ENCODE assay signal across 7 cellular contexts in the genomic region with DNA sequence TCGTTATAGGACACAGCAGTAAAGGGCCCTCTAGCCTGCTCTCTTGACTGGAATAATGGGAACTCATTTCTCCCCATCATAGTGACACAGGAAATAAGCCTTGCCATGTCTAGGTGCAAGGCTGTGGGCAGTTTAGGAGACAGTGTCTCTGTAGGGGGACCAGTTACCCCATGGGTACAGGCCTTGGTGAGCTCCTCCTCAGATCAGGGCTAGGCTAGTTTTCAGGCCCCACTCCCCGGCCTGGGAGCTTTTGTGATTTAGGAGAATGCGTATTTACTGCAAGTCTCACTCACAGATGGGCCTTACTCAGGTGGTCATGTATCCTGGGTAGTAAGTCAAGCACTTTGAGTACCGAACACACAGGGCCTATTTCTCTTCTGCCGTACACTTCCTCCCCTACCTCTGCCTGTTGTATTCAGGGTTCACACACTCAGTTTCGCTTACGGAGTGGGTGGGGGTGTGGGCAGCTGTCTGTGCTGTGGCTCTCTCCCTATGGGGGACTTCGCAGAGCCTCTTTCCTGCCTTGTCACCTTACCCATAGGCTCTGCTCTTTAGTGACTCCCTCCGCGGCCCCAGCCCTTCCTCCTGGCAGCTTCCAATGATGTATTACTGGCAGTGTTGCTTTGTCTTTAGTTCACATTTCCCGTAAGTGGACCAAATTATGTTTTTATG. TPM values are rescaled to one million over a fixed set of nuclear protein-coding genes. Genes with fewer than 3 reads are reported as not detected.
DNase-seq lines count a peak whose midpoint lies in the region; ATAC-seq and TF ChIP-seq lines count a peak whose summit lies in the region.

No MANE protein-coding gene starts in this region.

- H4K20me1 ChIP-seq in H9 (ENCODE audit: control insufficient read depth, insufficient read depth, insufficient read length), result no peaks in the 10 kb centered on the region

- no peak overlapping the region for H3K27ac ChIP-seq in H9 (ENCODE audit: insufficient read length, low read depth, low read length)

- no peak overlapping the region for H3K18ac ChIP-seq in H9 (ENCODE audit: insufficient read length, low read depth, low read length)

- H3K23me2 ChIP-seq in H9 (ENCODE audit: insufficient read length, low read depth, low read length, poor library complexity, severe bottlenecking), result no peaks in the 10 kb centered on the region

- no peak overlapping the region for H2BK5ac ChIP-seq in H9 (ENCODE audit: insufficient read length, low read length)

- peaks cover 7% of the 10 kb centered on the region for H3K79me1 ChIP-seq in H9 (ENCODE audit: insufficient read depth, low read depth, low read length, poor library complexity, severe bottlenecking)

- no peak overlapping the region for H3K4me2 ChIP-seq in H9 (ENCODE audit: insufficient read depth, insufficient read length, low read length)

- H2BK12ac ChIP-seq in H9 (ENCODE audit: insufficient read length, low read depth, low read length), result no peak overlapping the region

- no peak overlapping the region for H3T11ph ChIP-seq in H9 (ENCODE audit: low read length)

- no peak overlapping the region for H2BK15ac ChIP-seq in H9 (ENCODE audit: low read depth, low read length)

- no peak overlapping the region for H3K4ac ChIP-seq in H9 (ENCODE audit: low read depth, low read length)

- H3K9me3 ChIP-seq in H9 (ENCODE audit: control insufficient read depth, low read depth, low read length), result no peaks in the 10 kb centered on the region

- H2AFZ ChIP-seq in H9 (ENCODE audit: low read length), result no peak overlapping the region

- H3K36me3 Mint-ChIP-seq in H9 (ENCODE audit: insufficient read depth in 1 of 3, low read depth in 3 of 3), result peaks cover 3 to 14% (median 6%) of the 10 kb centered on the region in 3 experiments; a peak in 6 of 7 replicates

- no CpG with 5 or more reads among the region's 11 CpGs for WGBS in H9 (ENCODE audit: extremely low coverage, insufficient read length, low lambda C conversion rate)

- H4K8ac ChIP-seq in H9 (replicated peaks; ENCODE audit: insufficient read length, low read depth, low read length), result no peak overlapping the region

- H3K9ac ChIP-seq in H9 (ENCODE audit: extremely low read depth, insufficient read length, low read length), result no peak overlapping the region

- no peak overlapping the region for H3K23ac ChIP-seq in H9 (ENCODE audit: insufficient read length, low read depth, low read length)

- DNase-seq in H9, result no peak
- peak; percentile 22 to 33 for DNase-seq in activated CD4-positive, alpha-beta T cell treated with anti-CD3 and anti-CD28 coated beads for 24 hours (ENCODE audit: low read depth in 2 of 2)
- DNase-seq in stimulated activated CD8-positive, alpha-beta memory T cell treated with anti-CD3 and anti-CD28 coated beads, Interleukin-12 subunit alpha, Interleukin-12 subunit beta, amount 100 ng/mL, for 4 hours (ENCODE audit: low read depth), result peak; percentile 51
- DNase-seq in glomerular visceral epithelial cell (ENCODE audit: extremely low spot score), result no peak
- DNase-seq in ureter (ENCODE audit: low spot score), result no peak
- DNase-seq in NCI-H82 treated with DMSO at 0.1 percent for 48 hours (lab: John Stamatoyannopoulos, UW; ENCODE audit: unreplicated experiment), result no peak

- H3K27me3 Mint-ChIP-seq in H9 (ENCODE audit: low read depth), result no peaks in the 10 kb centered on the region

- no peak overlapping the region; the same call in 1 of the 2 replicates for H3K14ac ChIP-seq in H9 (ENCODE audit: insufficient read depth, low read length)

- no peak overlapping the region for H4K5ac ChIP-seq in H9 (ENCODE audit: insufficient read length, low read depth, low read length)

- no peak overlapping the region for H2AK5ac ChIP-seq in H9 (ENCODE audit: insufficient read length, low read length)

- ATAC-seq in esophagus mucosa, result peak; percentile 45

- no peaks in the 10 kb centered on the region for H3K27me3 ChIP-seq in H9 (ENCODE audit: insufficient read depth, low read length)

- H3K9me3 Mint-ChIP-seq in H9, result no peaks in the 10 kb centered on the region

- peaks cover 28 to 32% of the 10 kb centered on the region in 2 experiments for H3K4me1 Mint-ChIP-seq in H9

- H3K79me2 ChIP-seq in H9 (ENCODE audit: insufficient read depth, low read length), result peaks cover 24% of the 10 kb centered on the region; the same call in 1 of the 2 replicates

- H2BK120ac ChIP-seq in H9 (ENCODE audit: low read depth, low read length, poor library complexity, severe bottlenecking), result no peak overlapping the region

- TF ChIP-seq CTCF in H9 (conservative IDR thresholded peaks at IDR 0.05), result no peak

- H4K91ac ChIP-seq in H9 (ENCODE audit: insufficient read length, low read depth, low read length), result no peak overlapping the region

- H2BK20ac ChIP-seq in H9 (ENCODE audit: low read depth, low read length, poor library complexity, severe bottlenecking), result no peak overlapping the region

- no peak overlapping the region for H3K4me3 Mint-ChIP-seq in H9

- no peak overlapping the region for H3K56ac ChIP-seq in H9 (ENCODE audit: insufficient read length, low read depth, low read length)

- H3K4me1 ChIP-seq in H9 (ENCODE audit: insufficient read depth, low read length), result peaks cover 2% of the 10 kb centered on the region; the same call in 1 of the 2 replicates

- H3K27ac Mint-ChIP-seq in H9, result peak overlapping the region; percentile 56 to 84 (median 81); a peak in 5 of 7 replicates

RNA-seq across cellular contexts. Expression of a gene that starts 34.2 kb away (rescaled TPM):
- total RNA-seq in H9 (2021), result 35.9 and 36.9 TPM in 2 replicates
- 12.0 TPM for total RNA-seq in esophagus mucosa
- 36.2 TPM for total RNA-seq in ureter

Comparison
In these comparisons a context has a peak if more than half of its experiments do, and no peak if none do; other contexts are left out.
1. DNase-seq: peak in activated CD4-positive, alpha-beta T cell treated with anti-CD3 and anti-CD28 coated beads for 24 hours (2 of 2) and stimulated activated CD8-positive, alpha-beta memory T cell treated with anti-CD3 and anti-CD28 coated beads, Interleukin-12 subunit alpha, Interleukin-12 subunit beta, amount 100 ng/mL, for 4 hours (single experiment); none in H9 (single experiment), glomerular visceral epithelial cell (single experiment), ureter (single experiment) and NCI-H82 treated with DMSO at 0.1 percent for 48 hours (single experiment).